ENCODE assay signal across 18 cellular contexts in the genomic region with DNA sequence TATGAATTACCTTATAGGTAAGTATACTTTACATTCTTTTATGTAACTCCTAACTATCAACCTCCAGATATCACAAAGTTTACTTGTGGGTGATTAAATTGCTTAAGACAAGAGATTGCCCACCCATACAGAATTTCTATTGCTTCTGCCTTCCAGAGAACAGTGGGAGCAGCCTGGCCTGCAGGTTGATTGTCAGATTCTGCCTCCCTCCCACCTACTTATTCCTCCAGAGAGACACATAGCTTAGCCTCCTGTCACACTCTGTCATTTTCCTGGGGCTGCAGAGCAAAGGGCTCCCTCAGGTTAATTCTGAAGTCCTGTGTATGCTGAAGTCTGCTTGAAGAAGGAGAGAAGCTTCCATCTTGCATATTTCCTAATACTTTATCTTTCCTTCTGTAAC. TPM values are rescaled to one million over a fixed set of nuclear protein-coding genes. Genes with fewer than 3 reads are reported as not detected.
DNase-seq lines count a peak whose midpoint lies in the region; ATAC-seq and TF ChIP-seq lines count a peak whose summit lies in the region.
"Had no signal": no experiment of that assay in that cellular context is flagged by ENCODE, and none has a peak within 500 bp of the region (broad histone marks: within the 10 kb centered on the region; RNA-seq: fewer than 3 reads in every experiment).

No MANE protein-coding gene starts in this region.

- TF ChIP-seq CTCF in natural killer cell (IDR thresholded peaks at IDR 0.05) = no peak
- no peak for TF ChIP-seq CTCF in WTC11 (IDR thresholded peaks at IDR 0.05)
- TF ChIP-seq CTCF in nephron progenitor cell (IDR thresholded peaks at IDR 0.05) = no peak
- no peak for TF ChIP-seq CTCF in chondrocyte (IDR thresholded peaks at IDR 0.05)

- DNase-seq in natural killer cell = no peak
- DNase-seq in natural killer cell treated with Interleukin-12 subunit alpha and Interleukin-12 subunit beta and Interleukin-15 and Interleukin-18, amount 100 ng/mL, for 72 hours (ENCODE audit: low spot score) = no peak
- no peak for DNase-seq in WTC11 (ENCODE audit: low spot score)
- no peak for DNase-seq in nephron progenitor cell
- no peak for DNase-seq in NK-92 (lab: John Stamatoyannopoulos, UW; ENCODE audit: unreplicated experiment)
- no peak for DNase-seq in chondrocyte (ENCODE audit: low spot score)
- DNase-seq: C1 segment of cervical spinal cord; Caco-2; CD8-positive, alpha-beta T cell; GM23248; H9; KG1; MM.1S; NCI-H2029; NCI-H526 treated with DMSO at 0.1 percent for 48 hours; Right ventricle myocardium superior; RPMI8226 had no signal

- no peak for ATAC-seq in natural killer cell
- ATAC-seq in natural killer cell treated with Interleukin-12 subunit alpha and Interleukin-12 subunit beta and Interleukin-15 and Interleukin-18, amount 100 ng/mL, for 72 hours = no peak
- 0 out of 2 replicates have a peak, but pooled peaks have one; percentile 9 for ATAC-seq in WTC11
- ATAC-seq in GM21528 (IDR thresholded peaks at IDR 0.05; ENCODE audit: low FRiP score, unreplicated experiment) = no peak
- ATAC-seq: CD8-positive, alpha-beta T cell had no signal

- intact Hi-C loops in natural killer cell (cut with micrococcal nuclease) = no loop called here

- CTCF ChIA-PET in WTC11 (lab: Charles Lee) = interaction anchor here (1.4 kb wide), 1 partner anchor 9 kb away, joined by 5 read pairs; no protein-coding TSS in a partner anchor

- no peaks in the 10 kb centered on the region for H3K27me3 Mint-ChIP-seq in natural killer cell (ENCODE audit: low read depth in 2 of 2)
- H3K27me3 Mint-ChIP-seq in natural killer cell treated with Interleukin-12 subunit alpha and Interleukin-12 subunit beta and Interleukin-15 and Interleukin-18, amount 100 ng/mL, for 72 hours = no peaks in the 10 kb centered on the region
- no peaks in the 10 kb centered on the region for H3K27me3 Mint-ChIP-seq in WTC11 (ENCODE audit: low read depth)
- H3K27me3 Mint-ChIP-seq in nephron progenitor cell (ENCODE audit: low read depth, poor library complexity) = no peaks in the 10 kb centered on the region
- H3K27me3 Mint-ChIP-seq in chondrocyte (ENCODE audit: low read depth) = no peaks in the 10 kb centered on the region

- H3K27ac Mint-ChIP-seq in natural killer cell (no peak overlapping the region), WTC11 (peak overlapping the region; percentile 26; the same call in 1 of the 2 replicates), nephron progenitor cell (peak overlapping the region; percentile 24), chondrocyte (ENCODE audit: unreplicated experiment) (no peak overlapping the region)
- peak overlapping the region in 1 of 2 donors; percentile 13 for H3K27ac Mint-ChIP-seq in natural killer cell treated with Interleukin-12 subunit alpha and Interleukin-12 subunit beta and Interleukin-15 and Interleukin-18, amount 100 ng/mL, for 72 hours
- H3K27ac Mint-ChIP-seq: CD8-positive, alpha-beta T cell had no signal

- H3K9me3 Mint-ChIP-seq in natural killer cell (no peaks in the 10 kb centered on the region), WTC11 (peaks cover 9% of the 10 kb centered on the region), nephron progenitor cell (no peaks in the 10 kb centered on the region), chondrocyte (ENCODE audit: low read depth) (no peaks in the 10 kb centered on the region)
- no peaks in the 10 kb centered on the region for H3K9me3 Mint-ChIP-seq in natural killer cell treated with Interleukin-12 subunit alpha and Interleukin-12 subunit beta and Interleukin-15 and Interleukin-18, amount 100 ng/mL, for 72 hours
- H3K9me3 Mint-ChIP-seq: CD8-positive, alpha-beta T cell; H9 had no signal

- H3K36me3 Mint-ChIP-seq in natural killer cell = no peaks in the 10 kb centered on the region
- H3K36me3 Mint-ChIP-seq in natural killer cell treated with Interleukin-12 subunit alpha and Interleukin-12 subunit beta and Interleukin-15 and Interleukin-18, amount 100 ng/mL, for 72 hours = peaks cover 12% of the 10 kb centered on the region
- H3K36me3 Mint-ChIP-seq in WTC11 = peaks cover 11% of the 10 kb centered on the region
- peaks cover 24% of the 10 kb centered on the region for H3K36me3 Mint-ChIP-seq in nephron progenitor cell (ENCODE audit: low read depth)
- H3K36me3 Mint-ChIP-seq in chondrocyte (ENCODE audit: low read depth) = peaks cover 5% of the 10 kb centered on the region

- POLR2A ChIA-PET in WTC11 (lab: Charles Lee) = no interaction called here

- H3K4me3 Mint-ChIP-seq in natural killer cell = peak overlapping the region; percentile 50
- no peak overlapping the region for H3K4me3 Mint-ChIP-seq in natural killer cell treated with Interleukin-12 subunit alpha and Interleukin-12 subunit beta and Interleukin-15 and Interleukin-18, amount 100 ng/mL, for 72 hours
- H3K4me3 Mint-ChIP-seq in WTC11 = no peak overlapping the region
- H3K4me3 Mint-ChIP-seq in nephron progenitor cell = no peak overlapping the region
- no peak overlapping the region for H3K4me3 Mint-ChIP-seq in chondrocyte (ENCODE audit: unreplicated experiment)
- H3K4me3 Mint-ChIP-seq: CD8-positive, alpha-beta T cell; H9 had no signal

- H3K4me1 Mint-ChIP-seq in natural killer cell = peaks cover 22 to 25% of the 10 kb centered on the region in 2 donors
- peaks cover 12 to 22% of the 10 kb centered on the region in 2 donors for H3K4me1 Mint-ChIP-seq in natural killer cell treated with Interleukin-12 subunit alpha and Interleukin-12 subunit beta and Interleukin-15 and Interleukin-18, amount 100 ng/mL, for 72 hours (ENCODE audit: low read depth in 2 of 2)
- H3K4me1 Mint-ChIP-seq in WTC11 = peaks cover 31% of the 10 kb centered on the region
- peaks cover 19% of the 10 kb centered on the region for H3K4me1 Mint-ChIP-seq in nephron progenitor cell
- H3K4me1 Mint-ChIP-seq in chondrocyte (ENCODE audit: low read depth) = peaks cover 32% of the 10 kb centered on the region

TF ChIP-seq in WTC11, 78 proteins besides CTCF, POLR2A, EP300 and RAD21:
- TF ChIP-seq ZNF232 (CRISPR knock-in tag; IDR thresholded peaks at IDR 0.05) = no peak
- TF ChIP-seq FOXK1 (CRISPR knock-in tag; IDR thresholded peaks at IDR 0.05) = no peak
- no peak for TF ChIP-seq ZNF423 (CRISPR knock-in tag; IDR thresholded peaks at IDR 0.05)
- no peak for TF ChIP-seq TEAD1 (CRISPR knock-in tag; IDR thresholded peaks at IDR 0.05)
- no peak for TF ChIP-seq FOXJ3 (CRISPR knock-in tag; IDR thresholded peaks at IDR 0.05; ENCODE audit: borderline replicate concordance)
- TF ChIP-seq SMAD3 (CRISPR knock-in tag; IDR thresholded peaks at IDR 0.05; ENCODE audit: borderline replicate concordance) = no peak
- TF ChIP-seq ZNF671 (CRISPR knock-in tag; IDR thresholded peaks at IDR 0.05) = no peak
- no peak for TF ChIP-seq CBFB (CRISPR knock-in tag; IDR thresholded peaks at IDR 0.05; ENCODE audit: low read depth)
- no peak for TF ChIP-seq HMGA2 (CRISPR knock-in tag; IDR thresholded peaks at IDR 0.05)

RNA-seq across cellular contexts. Expression of a gene that starts 48.5 kb away (rescaled TPM):
- total RNA-seq in natural killer cell (10 to 100 TPM in 2 of 3 donors, 1 to 10 TPM in 1; 8.8 to 14.3 (median 12.0) TPM), WTC11 (2021) (64.0 to 68.0 TPM (median 64.4 TPM) in 3 replicates), chondrocyte (13.4 to 41.2 TPM (median 14.1 TPM) in 3 replicates)
- total RNA-seq in natural killer cell treated with Interleukin-12 subunit alpha and Interleukin-12 subunit beta and Interleukin-15 and Interleukin-18, amount 100 ng/mL, for 72 hours = 10 to 100 TPM; 29.2 to 73.8 TPM

RNA-seq across cellular contexts. Expression of a gene that starts 48.8 kb away (rescaled TPM):
- 10 to 100 TPM; 11.6 to 17.1 (median 15.5) TPM for total RNA-seq in natural killer cell
- total RNA-seq in natural killer cell treated with Interleukin-12 subunit alpha and Interleukin-12 subunit beta and Interleukin-15 and Interleukin-18, amount 100 ng/mL, for 72 hours = 10 to 100 TPM; 13.7 to 25.9 TPM
- total RNA-seq in WTC11 (2021) = 14.6 to 17.6 TPM (median 16.7 TPM) in 3 replicates
- total RNA-seq in chondrocyte = 11.6 to 16.1 TPM (median 11.9 TPM) in 3 replicates

Comparison
In these comparisons a context has a peak if more than half of its experiments do, and no peak if none do; other contexts are left out.
1. H3K27ac Mint-ChIP-seq: peak in WTC11 (single experiment) and nephron progenitor cell (single experiment); none in natural killer cell (0 of 2) and chondrocyte (single experiment).